ENCODE assay signal across 30 cellular contexts in the genomic region with DNA sequence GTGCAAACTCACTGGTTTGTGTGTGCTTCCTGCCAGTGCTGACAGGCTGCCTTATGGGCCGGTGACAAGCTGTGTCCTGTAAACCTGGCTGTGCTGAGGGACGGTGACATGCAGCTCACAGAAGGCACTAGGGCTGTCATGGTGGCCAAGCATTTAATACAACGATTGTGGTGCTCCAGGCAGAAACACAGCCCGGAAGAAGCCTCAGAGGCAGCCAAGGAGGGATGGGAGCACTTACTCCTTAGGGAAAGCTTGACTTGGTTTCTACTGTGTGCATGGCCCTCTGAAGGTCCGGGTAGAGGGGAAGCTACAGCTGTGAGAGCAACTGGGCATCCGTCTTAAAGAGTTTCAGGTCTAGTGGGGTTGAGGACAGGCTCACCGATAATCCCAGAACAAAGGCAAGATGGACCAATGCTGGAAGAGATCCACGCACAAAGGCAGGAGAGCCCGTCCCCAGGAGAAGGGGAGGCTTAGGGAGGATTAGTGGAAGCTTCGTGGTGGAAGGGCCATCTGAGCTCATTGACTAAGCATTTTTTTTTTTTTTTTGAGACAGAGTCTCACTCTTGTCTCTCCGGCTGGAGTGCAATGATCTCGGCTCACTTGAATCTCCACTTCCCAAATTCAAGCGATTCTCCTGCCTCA. TPM values are rescaled to one million over a fixed set of nuclear protein-coding genes. Genes with fewer than 3 reads are reported as not detected.
DNase-seq lines count a peak whose midpoint lies in the region; ATAC-seq, FAIRE-seq and TF ChIP-seq lines count a peak whose summit lies in the region.
"Had no signal": no experiment of that assay in that cellular context is flagged by ENCODE, and none has a peak within 500 bp of the region (broad histone marks: within the 10 kb centered on the region; RNA-seq: fewer than 3 reads in every experiment).

No MANE protein-coding gene starts in this region.

- no peak overlapping the region for H3K4me2 ChIP-seq in H9 (ENCODE audit: insufficient read depth, insufficient read length, low read length)
- no peak overlapping the region for H3K4me2 ChIP-seq in H1 (ENCODE audit: insufficient read depth in 1 of 2, low read depth in 2 of 2, low read length in 2 of 2)

- no peak overlapping the region for H3K9ac ChIP-seq in H9 (ENCODE audit: extremely low read depth, insufficient read length, low read length)
- H3K9ac ChIP-seq in H1 (replicated peaks in 1 of 4; ENCODE audit: extremely low read depth in 1 of 4, low read depth in 3 of 4, low read length in 3 of 4) = no peak overlapping the region; a peak in 2 of 7 replicates

- H2BK12ac ChIP-seq in H9 (ENCODE audit: insufficient read length, low read depth, low read length) (no peak overlapping the region), H1 (ENCODE audit: low read depth, low read length) (no peak overlapping the region)

- H3T11ph ChIP-seq in H9 (ENCODE audit: low read length) = no peak overlapping the region

- ATAC-seq in HG02759 (IDR thresholded peaks at IDR 0.05; ENCODE audit: unreplicated experiment) = no peak
- no peak for ATAC-seq in activated CD8-positive, alpha-beta T cell treated with anti-CD3 and anti-CD28 coated beads, Interleukin-2, amount 10 ng/mL, durations not matched to agents 7 days and 5 days
- ATAC-seq: PC-3 had no signal

- H3K27me3 ChIP-seq in H9 (ENCODE audit: insufficient read depth, low read length) (no peaks in the 10 kb centered on the region), H1 (replicated peaks in 1 of 4; ENCODE audit: control insufficient read depth in 3 of 4, extremely low read depth in 1 of 4, insufficient read depth in 3 of 4, low read length in 3 of 4) (no peaks in the 10 kb centered on the region), adrenal gland (no peaks in the 10 kb centered on the region)
- H3K27me3 ChIP-seq: BE2C, MG63 had no signal

- POLR2A ChIA-PET in H1 (lab: Charles Lee; ENCODE audit: partially characterized antibody) = interaction anchor here (0.6 to 1.4 kb wide), 5 partner anchors 11 to 347 kb away, joined by 3 to 5 read pairs (median 3); a partner anchor contains a TSS
- POLR2A ChIA-PET in activated CD8-positive, alpha-beta T cell treated with anti-CD3 and anti-CD28 coated beads, Interleukin-2, amount 10 ng/mL, durations not matched to agents 7 days and 5 days (lab: Charles Lee) = no interaction called here

- H4K8ac ChIP-seq in H9 (replicated peaks; ENCODE audit: insufficient read length, low read depth, low read length) (no peak overlapping the region), H1 (ENCODE audit: extremely low read depth, insufficient read depth, low read length) (no peak overlapping the region; the same call in 1 of the 2 replicates)

- no peak overlapping the region for H4K5ac ChIP-seq in H9 (ENCODE audit: insufficient read length, low read depth, low read length)
- no peak overlapping the region for H4K5ac ChIP-seq in H1 (ENCODE audit: insufficient read length, low read depth, low read length)

- TF ChIP-seq POLR2A in H1 (IDR thresholded peaks at IDR 0.05; ENCODE audit: control extremely low read depth in 1 of 2, low read depth in 2 of 2, low read length in 2 of 2) = no peak
- TF ChIP-seq POLR2A in adrenal gland (IDR thresholded peaks at IDR 0.05) = no peak

- H3K36me3 Mint-ChIP-seq in H9 (ENCODE audit: insufficient read depth in 1 of 3, low read depth in 3 of 3) = peaks cover 2 to 15% (median 10%) of the 10 kb centered on the region in 3 experiments; a peak in 5 of 7 replicates
- peaks cover 5% of the 10 kb centered on the region for H3K36me3 Mint-ChIP-seq in activated CD8-positive, alpha-beta T cell treated with anti-CD3 and anti-CD28 coated beads, Interleukin-2, amount 10 ng/mL, durations not matched to agents 7 days and 5 days (ENCODE audit: low read depth)

- no peaks in the 10 kb centered on the region for H3K9me3 Mint-ChIP-seq in H9
- H3K9me3 Mint-ChIP-seq in activated CD8-positive, alpha-beta T cell treated with anti-CD3 and anti-CD28 coated beads, Interleukin-2, amount 10 ng/mL, durations not matched to agents 7 days and 5 days (ENCODE audit: insufficient read depth) = no peaks in the 10 kb centered on the region
- H3K9me3 Mint-ChIP-seq: CD8-positive, alpha-beta memory T cell; HFFc6 had no signal

- no CpG with 5 or more reads among the region's 13 CpGs for WGBS in H9 (ENCODE audit: extremely low coverage, insufficient read length, low lambda C conversion rate)
- 89% methylated on average over 13 of the region's 13 CpGs; no CpG with 5 or more reads in 1 of the 2 experiments for WGBS in H1 (ENCODE audit: extremely low coverage in 1 of 2, insufficient coverage in 1 of 2, insufficient read length in 1 of 2, insufficient replicate concordance in 2 of 2, low coverage in 1 of 2, low lambda C conversion rate in 2 of 2, missing lambda C conversion rate in 1 of 2), 2 experiments
- WGBS in adrenal gland, 4 donors = 84 to 91% (median 90%) methylated on average over 10 to 13 of the region's 13 CpGs

- H3K4me1 ChIP-seq in H9 (ENCODE audit: insufficient read depth, low read length) (no peaks in the 10 kb centered on the region), H1 (replicated peaks in 1 of 4; ENCODE audit: control insufficient read depth in 3 of 4, insufficient read depth in 4 of 4, low read length in 3 of 4) (peaks cover 0 to 6% (median 4%) of the 10 kb centered on the region in 4 experiments; a peak in 4 of 7 replicates), adrenal gland (replicated peaks in 1 of 2) (peaks cover 0 to 6% of the 10 kb centered on the region in 2 donors)

- TF ChIP-seq CTCF in H9 (conservative IDR thresholded peaks at IDR 0.05) (no peak), H1 (IDR thresholded peaks at IDR 0.05; ENCODE audit: control extremely low read depth in 1 of 3, insufficient read depth in 1 of 3, low read depth in 1 of 3, low read length in 3 of 3) (no peak), adrenal gland (IDR thresholded peaks at IDR 0.05) (no peak)

- peaks cover 3% of the 10 kb centered on the region for H4K20me1 ChIP-seq in H9 (ENCODE audit: control insufficient read depth, insufficient read depth, insufficient read length)
- H4K20me1 ChIP-seq in H1 (replicated peaks in 1 of 2; ENCODE audit: control insufficient read depth in 1 of 2, insufficient read depth in 2 of 2, low read length in 2 of 2) = peaks cover 2 to 14% of the 10 kb centered on the region in 2 experiments

- H3K23me2 ChIP-seq in H9 (ENCODE audit: insufficient read length, low read depth, low read length, poor library complexity, severe bottlenecking) = no peaks in the 10 kb centered on the region
- H3K23me2 ChIP-seq in H1 (ENCODE audit: low read depth, low read length) = no peaks in the 10 kb centered on the region

- no peak for DNase-seq in H9
- peak; percentile 97 for DNase-seq in NCI-H82 treated with DMSO at 0.1 percent for 48 hours (lab: John Stamatoyannopoulos, UW; ENCODE audit: unreplicated experiment)
- no peak for DNase-seq in H1 (ENCODE audit: low read depth in 1 of 2, low spot score in 2 of 2)
- peak; percentile 24 for DNase-seq in retina
- no peak for DNase-seq in adrenal gland
- no peak for DNase-seq in NCI-H1436 treated with DMSO at 0.1 percent for 48 hours (lab: John Stamatoyannopoulos, UW)
- DNase-seq in activated CD8-positive, alpha-beta T cell treated with anti-CD3 and anti-CD28 coated beads, Interleukin-2, amount 10 ng/mL, durations not matched to agents 7 days and 5 days = no peak
- DNase-seq: BE2C; CD8-positive, alpha-beta memory T cell; DMS153; DND-41; HFFc6; IMR-90; KG1; MG63; NCI-H1048; NCI-H1417; NCI-H1694 treated with DMSO at 0.1 percent for 48 hours; NCI-H2081 treated with DMSO at 0.1 percent for 48 hours; NCI-H2171; NCI-H226; NCI-H510A; NCI-H748 treated with DMSO at 0.1 percent for 48 hours; NK-92 treated with Interleukin-12 subunit alpha and Interleukin-12 subunit beta, amount 100 ng/mL, for 24 hours; PC-3; Right ventricle myocardium superior had no signal

- no peak for TF ChIP-seq RAD21 in H1 (IDR thresholded peaks at IDR 0.05 in 1 of 2, conservative IDR thresholded peaks at IDR 0.05 in 1 of 2; ENCODE audit: low read depth in 2 of 2, low read length in 2 of 2)

- no peak overlapping the region for H2BK15ac ChIP-seq in H9 (ENCODE audit: low read depth, low read length)
- no peak overlapping the region for H2BK15ac ChIP-seq in H1 (ENCODE audit: low read length)

- no peak overlapping the region for H3K4me3 Mint-ChIP-seq in H9
- no peak overlapping the region for H3K4me3 Mint-ChIP-seq in activated CD8-positive, alpha-beta T cell treated with anti-CD3 and anti-CD28 coated beads, Interleukin-2, amount 10 ng/mL, durations not matched to agents 7 days and 5 days
- H3K4me3 Mint-ChIP-seq: CD14-positive monocyte; CD8-positive, alpha-beta memory T cell; HFFc6 had no signal

- no peak overlapping the region for H3K14ac ChIP-seq in H9 (ENCODE audit: insufficient read depth, low read length)
- H3K14ac ChIP-seq in H1 (ENCODE audit: insufficient read length) = no peak overlapping the region

- H2AFZ ChIP-seq in H9 (ENCODE audit: low read length) (no peak overlapping the region), H1 (ENCODE audit: low read length) (no peak overlapping the region)

- no peak overlapping the region for H2BK5ac ChIP-seq in H9 (ENCODE audit: insufficient read length, low read length)
- no peak overlapping the region for H2BK5ac ChIP-seq in H1 (ENCODE audit: low read depth, low read length)

- CTCF ChIA-PET in H1 (lab: Charles Lee; ENCODE audit: partially characterized antibody) = interaction anchor here (0.6 to 10.8 kb wide), 16 partner anchors 8 to 487 kb away, joined by 3 to 171 read pairs (median 5); a partner anchor contains a TSS
- CTCF ChIA-PET in activated CD8-positive, alpha-beta T cell treated with anti-CD3 and anti-CD28 coated beads, Interleukin-2, amount 10 ng/mL, durations not matched to agents 7 days and 5 days (lab: Charles Lee) = interaction anchor here (0.6 to 8.3 kb wide), 7 partner anchors 8 to 231 kb away, joined by 3 to 62 read pairs (median 6); no protein-coding TSS in a partner anchor

- H3K18ac ChIP-seq in H9 (ENCODE audit: insufficient read length, low read depth, low read length) (no peak overlapping the region), H1 (ENCODE audit: extremely low read depth, low read length) (no peak overlapping the region)

- H3K79me2 ChIP-seq in H9 (ENCODE audit: insufficient read depth, low read length) (no peaks in the 10 kb centered on the region), H1 (ENCODE audit: control insufficient read depth in 1 of 2, insufficient read depth in 2 of 2, low read length in 2 of 2) (no peaks in the 10 kb centered on the region; a peak in 1 of 4 replicates)

- no peak overlapping the region for H3K56ac ChIP-seq in H9 (ENCODE audit: insufficient read length, low read depth, low read length)
- H3K56ac ChIP-seq in H1 (replicated peaks; ENCODE audit: insufficient read length, low read depth, low read length) = no peak overlapping the region

- no peak overlapping the region for H3K4ac ChIP-seq in H9 (ENCODE audit: low read depth, low read length)
- H3K4ac ChIP-seq in H1 (replicated peaks; ENCODE audit: insufficient read length, low read depth, low read length) = no peak overlapping the region

- H4K91ac ChIP-seq in H9 (ENCODE audit: insufficient read length, low read depth, low read length) = no peak overlapping the region
- no peak overlapping the region for H4K91ac ChIP-seq in H1 (replicated peaks; ENCODE audit: insufficient read length, low read length)

- H3K79me1 ChIP-seq in H9 (ENCODE audit: insufficient read depth, low read depth, low read length, poor library complexity, severe bottlenecking) = no peaks in the 10 kb centered on the region
- no peaks in the 10 kb centered on the region; the same call in 1 of the 2 replicates for H3K79me1 ChIP-seq in H1 (ENCODE audit: low read depth, low read length)

- H3K23ac ChIP-seq in H9 (ENCODE audit: insufficient read length, low read depth, low read length) (no peak overlapping the region), H1 (ENCODE audit: insufficient read length) (no peak overlapping the region)

- FAIRE-seq in H1 (lab: Jason Lieb, UNC) = no peak
- FAIRE-seq: GM12892 had no signal

- peaks cover 2% of the 10 kb centered on the region; the same call in 1 of the 2 replicates for H3K27me3 Mint-ChIP-seq in H9 (ENCODE audit: low read depth)
- no peaks in the 10 kb centered on the region for H3K27me3 Mint-ChIP-seq in activated CD8-positive, alpha-beta T cell treated with anti-CD3 and anti-CD28 coated beads, Interleukin-2, amount 10 ng/mL, durations not matched to agents 7 days and 5 days (ENCODE audit: low read depth)
- H3K27me3 Mint-ChIP-seq: CD8-positive, alpha-beta memory T cell had no signal

- no peak for TF ChIP-seq EP300 in H1 (IDR thresholded peaks at IDR 0.05; ENCODE audit: borderline replicate concordance in 1 of 2, low read depth in 2 of 2, low read length in 2 of 2)

- intact Hi-C loops in adrenal gland (cut with DNase I) = no loop called here

- H3K27ac Mint-ChIP-seq in H9 = peak overlapping the region in 2 of 3 experiments; percentile 16 to 32; a peak in 1 of 7 replicates
- no peak overlapping the region for H3K27ac Mint-ChIP-seq in activated CD8-positive, alpha-beta T cell treated with anti-CD3 and anti-CD28 coated beads, Interleukin-2, amount 10 ng/mL, durations not matched to agents 7 days and 5 days
- H3K27ac Mint-ChIP-seq: CD14-positive monocyte, HFFc6 had no signal

- H2BK120ac ChIP-seq in H9 (ENCODE audit: low read depth, low read length, poor library complexity, severe bottlenecking) = no peak overlapping the region
- no peak overlapping the region for H2BK120ac ChIP-seq in H1 (replicated peaks; ENCODE audit: low read depth, low read length)

- H3K27ac ChIP-seq in H9 (ENCODE audit: insufficient read length, low read depth, low read length) (no peak overlapping the region), H1 (ENCODE audit: low read depth, low read length) (no peak overlapping the region), adrenal gland (no peak overlapping the region)

- no peaks in the 10 kb centered on the region for H3K9me3 ChIP-seq in H9 (ENCODE audit: control insufficient read depth, low read depth, low read length)
- no peaks in the 10 kb centered on the region for H3K9me3 ChIP-seq in H1 (ENCODE audit: insufficient read depth in 2 of 2, low read depth in 1 of 2, low read length in 1 of 2)
- no peaks in the 10 kb centered on the region for H3K9me3 ChIP-seq in adrenal gland (replicated peaks in 1 of 3)
- H3K9me3 ChIP-seq: BE2C, MG63 had no signal

- H2BK20ac ChIP-seq in H9 (ENCODE audit: low read depth, low read length, poor library complexity, severe bottlenecking) = no peak overlapping the region
- 0 out of 2 replicates have a peak overlapping the region, but pooled peaks have one; percentile 80 for H2BK20ac ChIP-seq in H1 (ENCODE audit: low read length)

- no peak overlapping the region for H3K4me3 ChIP-seq in H1 (ENCODE audit: extremely low read depth in 1 of 4, insufficient read depth in 2 of 4, low read depth in 3 of 4, low read length in 4 of 4)
- no peak overlapping the region for H3K4me3 ChIP-seq in adrenal gland
- H3K4me3 ChIP-seq: MG63 had no signal

- H3K36me3 ChIP-seq in H1 (ENCODE audit: control insufficient read depth in 2 of 4, insufficient read depth in 4 of 4, low read length in 3 of 4) (peaks cover 0 to 8% (median 0%) of the 10 kb centered on the region in 4 experiments; a peak in 2 of 8 replicates), adrenal gland (replicated peaks in 1 of 2) (no peaks in the 10 kb centered on the region)
- H3K36me3 ChIP-seq: MG63 had no signal

- H3K4me1 Mint-ChIP-seq in H9 = peaks cover 9% of the 10 kb centered on the region in 2 experiments
- H3K4me1 Mint-ChIP-seq in activated CD8-positive, alpha-beta T cell treated with anti-CD3 and anti-CD28 coated beads, Interleukin-2, amount 10 ng/mL, durations not matched to agents 7 days and 5 days (ENCODE audit: low read depth) = peaks cover 14% of the 10 kb centered on the region

- H2AK5ac ChIP-seq in H9 (ENCODE audit: insufficient read length, low read length) = no peak overlapping the region
- H2AK5ac ChIP-seq in H1 (ENCODE audit: low read depth, low read length) = no peak overlapping the region; the same call in 1 of the 2 replicates

RNA-seq across cellular contexts. Expression of a gene that starts 10.7 kb away (rescaled TPM):
- 98.7 and 103 TPM in 2 replicates for total RNA-seq in H9 (2021)
- total RNA-seq in H1 (2021; fragmentation: NEBNext Ultra II Directional; extraction: Animal tissue kit (Norgen Biotek cat#: 25700)) = 90.3 and 92.5 TPM in 2 replicates
- polyA plus RNA-seq in H1 (2011; rRNA removed) = 139 and 170 TPM in 2 replicates
- polyA plus RNA-seq in H1 (2011; cell fraction: cytosol; rRNA removed) = 135 TPM
- polyA plus RNA-seq in H1 (2011; cell fraction: nucleus; rRNA removed) = 210 TPM
- polyA plus RNA-seq in H1 (2012, experiment 1 of 2) = 51.5 to 92.0 TPM (median 89.3 TPM) in 4 replicates
- polyA plus RNA-seq in H1 (2012, experiment 2 of 2) = 112 TPM
- polyA plus RNA-seq in H1 (2013, experiment 1 of 2) = 54.6 TPM
- 56.7 TPM for polyA plus RNA-seq in H1 (2013, experiment 2 of 2)
- polyA minus RNA-seq in H1 (2011; rRNA and poly(A)+ RNA removed) = 83.5 and 103 TPM in 2 replicates
- 48.8 TPM for polyA minus RNA-seq in H1 (2011; cell fraction: cytosol; rRNA and poly(A)+ RNA removed)
- 55.8 TPM for polyA minus RNA-seq in H1 (2011; cell fraction: nucleus; rRNA and poly(A)+ RNA removed)
- 10 to 100 TPM; 35.3 to 66.0 (median 50.3) TPM for total RNA-seq in adrenal gland
- polyA plus RNA-seq in adrenal gland = 10 to 100 TPM; 28.3 to 98.1 (median 81.3) TPM
- 10 to 100 TPM; 85.9 to 86.1 TPM for total RNA-seq in activated CD8-positive, alpha-beta T cell treated with anti-CD3 and anti-CD28 coated beads, Interleukin-2, amount 10 ng/mL, durations not matched to agents 7 days and 5 days

RNA-seq across cellular contexts. Expression of a gene that starts 26.8 kb away (rescaled TPM):
- total RNA-seq in H9 (2021) (0.42 and 0.46 TPM in 2 replicates), adrenal gland (1 to 10 TPM in 5 of 8 donors, under 1 TPM in 2, not detected in 1; 0.42 to 2.3 (median 1.1) TPM)
- total RNA-seq in H1 (2021; fragmentation: NEBNext Ultra II Directional; extraction: Animal tissue kit (Norgen Biotek cat#: 25700)) = 0.21 and 0.73 TPM in 2 replicates
- polyA plus RNA-seq in H1 (2011; rRNA removed) (0.12 and 0.13 TPM in 2 replicates), adrenal gland (1 to 10 TPM in 1 of 3 donors, under 1 TPM in 2; 0.29 to 1.3 (median 0.37) TPM)
- polyA plus RNA-seq in H1 (2011; cell fraction: cytosol; rRNA removed) = 0.28 TPM
- 0.34 TPM for polyA plus RNA-seq in H1 (2011; cell fraction: nucleus; rRNA removed)
- 0.52 to 0.70 TPM (median 0.58 TPM) in 4 replicates for polyA plus RNA-seq in H1 (2012, experiment 1 of 2)
- polyA plus RNA-seq in H1 (2012, experiment 2 of 2) = 0.09 TPM
- 0.18 TPM for polyA plus RNA-seq in H1 (2013, experiment 1 of 2)
- polyA plus RNA-seq in H1 (2013, experiment 2 of 2) = 0.09 TPM
- polyA minus RNA-seq in H1 (2011; rRNA and poly(A)+ RNA removed) = 0.41 and 0.46 TPM in 2 replicates
- not detected for polyA minus RNA-seq in H1 (2011; cell fraction: cytosol; rRNA and poly(A)+ RNA removed)
- polyA minus RNA-seq in H1 (2011; cell fraction: nucleus; rRNA and poly(A)+ RNA removed) = 0.20 TPM
- under 1 TPM; 0.18 to 0.21 TPM for total RNA-seq in activated CD8-positive, alpha-beta T cell treated with anti-CD3 and anti-CD28 coated beads, Interleukin-2, amount 10 ng/mL, durations not matched to agents 7 days and 5 days
- total RNA-seq: RPMI7951 had no signal
- polyA plus RNA-seq: CD14-positive monocyte; CD8-positive, alpha-beta memory T cell had no signal

RNA-seq across cellular contexts. Expression of a gene that starts 39.8 kb away (rescaled TPM):
- total RNA-seq in H9 (2021) = 0.26 and 0.39 TPM in 2 replicates
- 0.24 and 0.36 TPM in 2 replicates for total RNA-seq in H1 (2021; fragmentation: NEBNext Ultra II Directional; extraction: Animal tissue kit (Norgen Biotek cat#: 25700))
- 0.47 and 0.50 TPM in 2 replicates for polyA plus RNA-seq in H1 (2011; rRNA removed)
- polyA plus RNA-seq in H1 (2011; cell fraction: cytosol; rRNA removed) = 0.50 TPM
- polyA plus RNA-seq in H1 (2011; cell fraction: nucleus; rRNA removed) = 1.6 TPM
- polyA plus RNA-seq in H1 (2012, experiment 1 of 2) = 0.24 to 0.67 TPM (median 0.60 TPM) in 3 of 4 replicates, not detected in the other
- 0.18 TPM for polyA plus RNA-seq in H1 (2012, experiment 2 of 2)
- 0.36 TPM for polyA plus RNA-seq in H1 (2013, experiment 1 of 2)
- polyA plus RNA-seq in H1 (2013, experiment 2 of 2) = 0.15 TPM
- polyA minus RNA-seq in H1 (2011; rRNA and poly(A)+ RNA removed) = 0.17 and 0.19 TPM in 2 replicates
- not detected for polyA minus RNA-seq in H1 (2011; cell fraction: cytosol; rRNA and poly(A)+ RNA removed)
- polyA minus RNA-seq in H1 (2011; cell fraction: nucleus; rRNA and poly(A)+ RNA removed) = 0.80 TPM
- total RNA-seq in adrenal gland = 1 to 10 TPM in 7 of 8 donors, under 1 TPM in 1; 0.30 to 9.6 (median 2.3) TPM
- 10 to 100 TPM in 2 of 3 donors, under 1 TPM in 1; 0.07 to 18.9 (median 18.1) TPM for polyA plus RNA-seq in adrenal gland
- 1 to 10 TPM; 5.1 to 5.3 TPM for total RNA-seq in activated CD8-positive, alpha-beta T cell treated with anti-CD3 and anti-CD28 coated beads, Interleukin-2, amount 10 ng/mL, durations not matched to agents 7 days and 5 days
- total RNA-seq: IMR-90 had no signal

RNA-seq across cellular contexts. Expression of a gene that starts 44.8 kb away (rescaled TPM):
- total RNA-seq in H9 (2021) (17.4 and 19.0 TPM in 2 replicates), adrenal gland (10 to 100 TPM in 6 of 8 donors, 1 to 10 TPM in 2; 7.2 to 44.8 (median 24.4) TPM)
- 24.4 and 26.8 TPM in 2 replicates for total RNA-seq in H1 (2021; fragmentation: NEBNext Ultra II Directional; extraction: Animal tissue kit (Norgen Biotek cat#: 25700))
- polyA plus RNA-seq in H1 (2011; rRNA removed) (14.4 and 23.5 TPM in 2 replicates), adrenal gland (100 to 1,000 TPM in 1 of 3 donors, 10 to 100 TPM in 1, 1 to 10 TPM in 1; 9.1 to 125 (median 83.6) TPM)
- polyA plus RNA-seq in H1 (2011; cell fraction: cytosol; rRNA removed) = 23.9 TPM
- 137 TPM for polyA plus RNA-seq in H1 (2011; cell fraction: nucleus; rRNA removed)
- 14.2 to 29.0 TPM (median 24.0 TPM) in 4 replicates for polyA plus RNA-seq in H1 (2012, experiment 1 of 2)
- polyA plus RNA-seq in H1 (2012, experiment 2 of 2) = 9.3 TPM
- polyA plus RNA-seq in H1 (2013, experiment 1 of 2) = 13.1 TPM
- polyA plus RNA-seq in H1 (2013, experiment 2 of 2) = 13.0 TPM
- polyA minus RNA-seq in H1 (2011; rRNA and poly(A)+ RNA removed) = 14.2 and 23.3 TPM in 2 replicates
- 11.0 TPM for polyA minus RNA-seq in H1 (2011; cell fraction: cytosol; rRNA and poly(A)+ RNA removed)
- 41.9 TPM for polyA minus RNA-seq in H1 (2011; cell fraction: nucleus; rRNA and poly(A)+ RNA removed)
- total RNA-seq in activated CD8-positive, alpha-beta T cell treated with anti-CD3 and anti-CD28 coated beads, Interleukin-2, amount 10 ng/mL, durations not matched to agents 7 days and 5 days = 10 to 100 TPM; 14.4 to 14.6 TPM

Comparison
In these comparisons a context has a peak if more than half of its experiments do, and no peak if none do; other contexts are left out.
1. DNase-seq: peak in NCI-H82 treated with DMSO at 0.1 percent for 48 hours (single experiment) and retina (single experiment); none in H9 (single experiment), H1 (0 of 2), adrenal gland (0 of 7), NCI-H1436 treated with DMSO at 0.1 percent for 48 hours (single experiment) and activated CD8-positive, alpha-beta T cell treated with anti-CD3 and anti-CD28 coated beads, Interleukin-2, amount 10 ng/mL, durations not matched to agents 7 days and 5 days (single experiment).